In the genomic region with DNA sequence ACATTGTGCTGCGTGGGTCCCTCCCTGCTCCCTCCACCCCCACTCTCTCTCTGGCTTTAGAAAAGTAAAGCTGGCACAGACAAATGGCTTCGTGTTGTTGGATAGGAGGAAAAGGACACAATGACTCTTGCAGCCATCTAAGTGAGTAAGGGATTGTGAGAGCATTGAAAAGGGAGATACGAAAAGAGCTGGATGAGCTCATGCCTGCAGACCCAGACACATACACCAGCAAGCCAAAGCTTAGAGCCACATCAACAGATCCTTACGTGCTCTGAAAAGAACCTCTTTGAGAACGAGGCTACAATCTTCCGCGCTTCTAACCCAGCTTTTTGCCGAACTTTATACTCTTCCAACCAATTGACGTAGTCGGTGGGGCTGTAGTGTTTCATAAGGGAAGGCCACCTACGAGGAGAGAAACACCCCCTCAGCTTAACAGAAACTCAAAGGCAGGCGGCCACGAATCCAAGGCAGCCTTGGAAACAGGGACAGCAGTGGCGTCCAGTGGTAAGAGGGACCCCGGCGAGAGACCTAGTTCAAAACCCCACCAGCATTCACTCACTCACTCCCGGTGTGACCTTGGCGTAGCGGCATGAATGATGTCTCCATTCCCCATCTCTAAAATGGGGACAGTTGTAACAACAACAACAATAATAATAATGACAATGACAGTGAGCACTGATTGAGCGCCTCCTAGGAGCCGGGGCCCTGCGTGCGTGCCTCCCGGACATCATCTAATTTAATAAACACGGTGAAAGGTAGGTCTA, we compare ENCODE assay signal across 8 cellular contexts. TPM values are rescaled to one million over a fixed set of nuclear protein-coding genes. Genes with fewer than 3 reads are reported as not detected.
DNase-seq lines count a peak whose midpoint lies in the region; ATAC-seq lines count a peak whose summit lies in the region.

No MANE protein-coding gene starts in this region.

- peaks cover 6% of the 10 kb centered on the region for H3K9me3 Mint-ChIP-seq in activated CD4-positive, alpha-beta T cell treated with anti-CD3 and anti-CD28 coated beads, Interleukin-2, amount 10 ng/mL, durations not matched to agents 24 days and 14 days
- H3K9me3 Mint-ChIP-seq in activated T-helper 1 cell treated with anti-CD3 and anti-CD28 coated beads, Interleukin-12 subunit alpha, Interleukin-12 subunit beta, Interleukin-2, Interleukin-4 antibody, amounts not matched to agents 30 ng/mL and 10 ng/mL and 1 ng/mL, durations not matched to agents 14 hours and 24 hours and 36 hours: peaks cover 5% of the 10 kb centered on the region

- H3K27me3 Mint-ChIP-seq in activated CD4-positive, alpha-beta T cell treated with anti-CD3 and anti-CD28 coated beads, Interleukin-2, amount 10 ng/mL, durations not matched to agents 24 days and 14 days: peaks cover 15% of the 10 kb centered on the region
- peaks cover 11% of the 10 kb centered on the region for H3K27me3 Mint-ChIP-seq in activated T-helper 1 cell treated with anti-CD3 and anti-CD28 coated beads, Interleukin-12 subunit alpha, Interleukin-12 subunit beta, Interleukin-2, Interleukin-4 antibody, amounts not matched to agents 30 ng/mL and 10 ng/mL and 1 ng/mL, durations not matched to agents 14 hours and 24 hours and 36 hours (ENCODE audit: insufficient read depth)

- H3K4me1 Mint-ChIP-seq in activated CD4-positive, alpha-beta T cell treated with anti-CD3 and anti-CD28 coated beads, Interleukin-2, amount 10 ng/mL, durations not matched to agents 24 days and 14 days: peaks cover 29% of the 10 kb centered on the region
- peaks cover 33% of the 10 kb centered on the region for H3K4me1 Mint-ChIP-seq in activated T-helper 1 cell treated with anti-CD3 and anti-CD28 coated beads, Interleukin-12 subunit alpha, Interleukin-12 subunit beta, Interleukin-2, Interleukin-4 antibody, amounts not matched to agents 30 ng/mL and 10 ng/mL and 1 ng/mL, durations not matched to agents 14 hours and 24 hours and 36 hours (ENCODE audit: low read depth)

- H3K4me3 Mint-ChIP-seq in activated CD4-positive, alpha-beta T cell treated with anti-CD3 and anti-CD28 coated beads, Interleukin-2, amount 10 ng/mL, durations not matched to agents 24 days and 14 days: peak overlapping the region; percentile 94
- H3K4me3 Mint-ChIP-seq in activated T-helper 1 cell treated with anti-CD3 and anti-CD28 coated beads, Interleukin-12 subunit alpha, Interleukin-12 subunit beta, Interleukin-2, Interleukin-4 antibody, amounts not matched to agents 30 ng/mL and 10 ng/mL and 1 ng/mL, durations not matched to agents 14 hours and 24 hours and 36 hours: peak overlapping the region; percentile 96

- no peak for DNase-seq in activated CD4-positive, alpha-beta T cell treated with anti-CD3 and anti-CD28 coated beads, Interleukin-2, amount 10 ng/mL, durations not matched to agents 24 days and 14 days
- no peak for DNase-seq in activated CD4-positive, alpha-beta T cell treated with anti-CD3 and anti-CD28 coated beads for 1 hour
- no peak for DNase-seq in activated T-helper 1 cell treated with anti-CD3 and anti-CD28 coated beads, Interleukin-12 subunit alpha, Interleukin-12 subunit beta, Interleukin-2, Interleukin-4 antibody, amounts not matched to agents 30 ng/mL and 10 ng/mL and 1 ng/mL, durations not matched to agents 14 hours and 24 hours and 36 hours (ENCODE audit: low spot score)
- peak in 37 of 42 donors; percentile 10 to 76 (median 48) for DNase-seq in head of caudate nucleus
- DNase-seq in occipital lobe (lab: John Stamatoyannopoulos, UW): peak; percentile 67
- DNase-seq in NCI-H748 treated with DMSO at 0.1 percent for 48 hours (lab: John Stamatoyannopoulos, UW): no peak
- DNase-seq in stimulated activated CD4-positive, alpha-beta T cell treated with anti-CD3 and anti-CD28 coated beads, Interleukin-12 subunit alpha, Interleukin-12 subunit beta, amount 100 ng/mL, for 4 hours: no peak

- peaks cover 34% of the 10 kb centered on the region for H3K36me3 Mint-ChIP-seq in activated CD4-positive, alpha-beta T cell treated with anti-CD3 and anti-CD28 coated beads, Interleukin-2, amount 10 ng/mL, durations not matched to agents 24 days and 14 days (ENCODE audit: low read depth)
- H3K36me3 Mint-ChIP-seq in activated T-helper 1 cell treated with anti-CD3 and anti-CD28 coated beads, Interleukin-12 subunit alpha, Interleukin-12 subunit beta, Interleukin-2, Interleukin-4 antibody, amounts not matched to agents 30 ng/mL and 10 ng/mL and 1 ng/mL, durations not matched to agents 14 hours and 24 hours and 36 hours (ENCODE audit: low read depth): peaks cover 34% of the 10 kb centered on the region

- intact Hi-C loops in activated CD4-positive, alpha-beta T cell treated with anti-CD3 and anti-CD28 coated beads, Interleukin-2, amount 10 ng/mL, durations not matched to agents 24 days and 14 days (cut with micrococcal nuclease): no loop called here
- intact Hi-C loops in activated T-helper 1 cell treated with anti-CD3 and anti-CD28 coated beads, Interleukin-12 subunit alpha, Interleukin-12 subunit beta, Interleukin-2, Interleukin-4 antibody, amounts not matched to agents 30 ng/mL and 10 ng/mL and 1 ng/mL, durations not matched to agents 14 hours and 24 hours and 36 hours (cut with micrococcal nuclease): loop anchor here (5.0 kb wide), 1 partner anchor 1017 kb away; no protein-coding TSS in a partner anchor
- intact Hi-C loops in head of caudate nucleus (cut with DNase I): no loop called here

- H3K27ac Mint-ChIP-seq in activated CD4-positive, alpha-beta T cell treated with anti-CD3 and anti-CD28 coated beads, Interleukin-2, amount 10 ng/mL, durations not matched to agents 24 days and 14 days: peak overlapping the region; percentile 75
- H3K27ac Mint-ChIP-seq in activated T-helper 1 cell treated with anti-CD3 and anti-CD28 coated beads, Interleukin-12 subunit alpha, Interleukin-12 subunit beta, Interleukin-2, Interleukin-4 antibody, amounts not matched to agents 30 ng/mL and 10 ng/mL and 1 ng/mL, durations not matched to agents 14 hours and 24 hours and 36 hours: peak overlapping the region; percentile 80

- ATAC-seq in HG02588 (IDR thresholded peaks at IDR 0.05; ENCODE audit: unreplicated experiment): no peak

RNA-seq across cellular contexts. Expression of a gene that starts 1.1 kb away (rescaled TPM):
- total RNA-seq in activated CD4-positive, alpha-beta T cell treated with anti-CD3 and anti-CD28 coated beads, Interleukin-2, amount 10 ng/mL, durations not matched to agents 24 days and 14 days: 28.0 and 28.1 TPM in 2 replicates
- 24.8 and 25.2 TPM in 2 replicates for total RNA-seq in activated T-helper 1 cell treated with anti-CD3 and anti-CD28 coated beads, Interleukin-12 subunit alpha, Interleukin-12 subunit beta, Interleukin-2, Interleukin-4 antibody, amounts not matched to agents 30 ng/mL and 10 ng/mL and 1 ng/mL, durations not matched to agents 14 hours and 24 hours and 36 hours
- 131 TPM for total RNA-seq in occipital lobe

Comparison
In these comparisons a context has a peak if more than half of its experiments do, and no peak if none do; other contexts are left out.
1. DNase-seq: peak in head of caudate nucleus (37 of 42) and occipital lobe (single experiment); none in activated CD4-positive, alpha-beta T cell treated with anti-CD3 and anti-CD28 coated beads, Interleukin-2, amount 10 ng/mL, durations not matched to agents 24 days and 14 days (single experiment), activated CD4-positive, alpha-beta T cell treated with anti-CD3 and anti-CD28 coated beads for 1 hour (single experiment), activated T-helper 1 cell treated with anti-CD3 and anti-CD28 coated beads, Interleukin-12 subunit alpha, Interleukin-12 subunit beta, Interleukin-2, Interleukin-4 antibody, amounts not matched to agents 30 ng/mL and 10 ng/mL and 1 ng/mL, durations not matched to agents 14 hours and 24 hours and 36 hours (single experiment), NCI-H748 treated with DMSO at 0.1 percent for 48 hours (single experiment) and stimulated activated CD4-positive, alpha-beta T cell treated with anti-CD3 and anti-CD28 coated beads, Interleukin-12 subunit alpha, Interleukin-12 subunit beta, amount 100 ng/mL, for 4 hours (single experiment).